24 cellular contexts compared by ENCODE assay signal in the genomic region with DNA sequence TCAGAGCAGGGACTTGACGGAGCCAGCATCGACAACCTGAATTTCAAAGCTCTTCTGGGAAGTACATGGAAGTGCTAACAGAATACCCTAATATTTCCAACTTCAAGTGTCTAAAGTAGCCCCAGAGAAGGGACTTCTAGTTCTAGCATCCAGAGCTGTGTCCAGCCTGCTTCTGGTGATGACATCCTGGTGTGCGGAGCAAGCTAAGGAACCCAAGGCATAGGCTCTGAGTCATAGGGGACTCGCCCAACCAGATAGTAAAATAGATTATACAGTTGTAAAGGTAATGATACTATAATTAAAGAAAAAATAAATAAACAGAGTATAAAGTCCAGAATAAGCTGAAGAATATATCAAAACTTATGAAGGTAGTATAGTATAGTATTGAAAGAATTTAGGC.
DNase-seq lines count a peak whose midpoint lies in the region; ATAC-seq and TF ChIP-seq lines count a peak whose summit lies in the region.
"Had no signal": no experiment of that assay in that cellular context is flagged by ENCODE, and none has a peak within 500 bp of the region (broad histone marks: within the 10 kb centered on the region; RNA-seq: fewer than 3 reads in every experiment).

No MANE protein-coding gene starts in this region.

- H3K36me3 ChIP-seq in breast epithelium, result no peaks in the 10 kb centered on the region
- H3K36me3 ChIP-seq: esophagus muscularis mucosa, lower lobe of right lung had no signal

- H3K4me3 Mint-ChIP-seq in MCF 10A (ENCODE audit: unreplicated experiment), result no peak overlapping the region
- H3K4me3 Mint-ChIP-seq in naive thymus-derived CD8-positive, alpha-beta T cell, result no peak overlapping the region
- H3K4me3 Mint-ChIP-seq: brain, IgD-negative memory B cell, nephron, T-cell had no signal

- no peak for TF ChIP-seq CTCF in MCF 10A (IDR thresholded peaks at IDR 0.05; ENCODE audit: unreplicated experiment)
- no peak for TF ChIP-seq CTCF in breast epithelium (IDR thresholded peaks at IDR 0.05)
- TF ChIP-seq CTCF in astrocyte of the spinal cord (IDR thresholded peaks at IDR 0.05; ENCODE audit: low read depth, low read length), result no peak

- H3K9me3 ChIP-seq in breast epithelium, result no peaks in the 10 kb centered on the region
- H3K9me3 ChIP-seq: esophagus muscularis mucosa, lower lobe of right lung had no signal

- DNase-seq in MCF 10A (ENCODE audit: unreplicated experiment) (peak; percentile 68), breast epithelium (ENCODE audit: low spot score in 2 of 2) (no peak), astrocyte of the spinal cord (ENCODE audit: low read depth, low spot score) (peak; percentile 42), islet precursor cell (peak; percentile 69)
- DNase-seq in naive thymus-derived CD8-positive, alpha-beta T cell, result no peak
- DNase-seq: activated CD4-positive, alpha-beta T cell treated with anti-CD3 and anti-CD28 coated beads, Interleukin-2, amount 50 U/mL, for 4 hours; dorsolateral prefrontal cortex; GDM1; glutamatergic neuron; lower lobe of right lung; MV-4-11; NCI-H2029; NCI-H446; T-cell had no signal

- no peaks in the 10 kb centered on the region for H3K36me3 Mint-ChIP-seq in MCF 10A (ENCODE audit: insufficient read depth, unreplicated experiment)
- no peaks in the 10 kb centered on the region for H3K36me3 Mint-ChIP-seq in naive thymus-derived CD8-positive, alpha-beta T cell
- H3K36me3 Mint-ChIP-seq: activated naive CD4-positive, alpha-beta T cell treated with anti-CD3 and anti-CD28 coated beads, Interleukin-2, amount 50 U/mL, for 72 hours; brain; IgD-negative memory B cell; T-cell had no signal

- H3K27me3 ChIP-seq in breast epithelium, result no peaks in the 10 kb centered on the region
- H3K27me3 ChIP-seq: esophagus muscularis mucosa had no signal

- no peak for TF ChIP-seq POLR2A in breast epithelium (IDR thresholded peaks at IDR 0.05)

- peak overlapping the region; percentile 97 for H3K27ac Mint-ChIP-seq in MCF 10A (ENCODE audit: low read depth, unreplicated experiment)
- H3K27ac Mint-ChIP-seq in naive thymus-derived CD8-positive, alpha-beta T cell, result no peak overlapping the region
- H3K27ac Mint-ChIP-seq: brain, IgD-negative memory B cell, T-cell had no signal

- POLR2A ChIA-PET in MCF 10A (lab: Yijun Ruan, JAX), result interaction anchor here (0.7 to 1.6 kb wide), 4 partner anchors 8 to 239 kb away, joined by 3 to 8 read pairs (median 4); no protein-coding TSS in a partner anchor
- POLR2A ChIA-PET in naive thymus-derived CD8-positive, alpha-beta T cell (lab: Charles Lee), result no interaction called here

- in situ Hi-C loops in astrocyte of the spinal cord (cut with HindIII; ENCODE audit: low sequenced_read_pairs), result no loop called here

- no peak overlapping the region for H3K27ac ChIP-seq in breast epithelium
- H3K27ac ChIP-seq: 22Rv1, dorsolateral prefrontal cortex, esophagus muscularis mucosa, lower lobe of right lung, VCaP had no signal

- no TSS peak for BruUV-seq in MCF 10A (replicated peaks; lab: Mats Ljungman, UMichigan)

- intact Hi-C loops in MCF 10A (cut with micrococcal nuclease) (loop anchor here (2.0 to 5.0 kb wide), 3 partner anchors 60 to 135 kb away; no protein-coding TSS in a partner anchor), breast epithelium (cut with DNase I; ENCODE audit: low total_unique reads) (no loop called here)

- no peaks in the 10 kb centered on the region for H3K4me1 ChIP-seq in breast epithelium
- H3K4me1 ChIP-seq: lower lobe of right lung had no signal

- H3K9me3 Mint-ChIP-seq in MCF 10A (ENCODE audit: unreplicated experiment), result peaks cover 7% of the 10 kb centered on the region
- no peaks in the 10 kb centered on the region for H3K9me3 Mint-ChIP-seq in naive thymus-derived CD8-positive, alpha-beta T cell
- H3K9me3 Mint-ChIP-seq: activated naive CD4-positive, alpha-beta T cell treated with anti-CD3 and anti-CD28 coated beads, Interleukin-2, amount 50 U/mL, for 72 hours; T-cell had no signal

- no peaks in the 10 kb centered on the region for H3K27me3 Mint-ChIP-seq in MCF 10A (ENCODE audit: insufficient read depth, unreplicated experiment)
- peaks cover 3 to 19% (median 9%) of the 10 kb centered on the region in 5 donors for H3K27me3 Mint-ChIP-seq in naive thymus-derived CD8-positive, alpha-beta T cell
- H3K27me3 Mint-ChIP-seq: brain had no signal

- H3K4me1 Mint-ChIP-seq in MCF 10A (ENCODE audit: insufficient read depth, unreplicated experiment), result peaks cover 50% of the 10 kb centered on the region
- H3K4me1 Mint-ChIP-seq in naive thymus-derived CD8-positive, alpha-beta T cell, result no peaks in the 10 kb centered on the region
- H3K4me1 Mint-ChIP-seq: T-cell had no signal

- CTCF ChIA-PET in MCF 10A (lab: Yijun Ruan, JAX), result interaction anchor here (0.7 to 1.5 kb wide), 3 partner anchors 15 to 136 kb away, joined by 3 to 6 read pairs (median 4); no protein-coding TSS in a partner anchor

- H3K4me3 ChIP-seq in breast epithelium (no peak overlapping the region), astrocyte of the spinal cord (ENCODE audit: low read depth, low read length) (no peak overlapping the region)
- H3K4me3 ChIP-seq: dorsolateral prefrontal cortex, esophagus muscularis mucosa, lower lobe of right lung had no signal

- ATAC-seq in GM19035 (IDR thresholded peaks at IDR 0.05; ENCODE audit: unreplicated experiment), result no peak
- ATAC-seq in HG02798 (IDR thresholded peaks at IDR 0.05; ENCODE audit: poor library complexity, unreplicated experiment), result no peak
- ATAC-seq in naive thymus-derived CD8-positive, alpha-beta T cell, result no peak
- ATAC-seq in HG03108 (IDR thresholded peaks at IDR 0.05; ENCODE audit: unreplicated experiment), result no peak
- ATAC-seq: activated naive CD4-positive, alpha-beta T cell treated with anti-CD3 and anti-CD28 coated beads, Interleukin-2, amount 50 U/mL, for 72 hours; lower lobe of right lung; T-cell had no signal

Comparison
In these comparisons a context has a peak if more than half of its experiments do, and no peak if none do; other contexts are left out.
1. DNase-seq: peak in MCF 10A (single experiment), astrocyte of the spinal cord (single experiment) and islet precursor cell (single experiment); none in breast epithelium (0 of 2) and naive thymus-derived CD8-positive, alpha-beta T cell (0 of 10).